In genomic region chr11:1691027-1691877, GRCh38 we compare ENCODE assay signal across 1 cellular context.
TF ChIP-seq lines count a peak whose summit lies in the region.

No MANE protein-coding gene starts in this region.

TF ChIP-seq in HepG2, 621 proteins besides CTCF, POLR2A, EP300 and RAD21 (continued from another document and continues in another):
- TF ChIP-seq TFDP1 (CRISPR knock-in tag; IDR thresholded peaks at IDR 0.05; ENCODE audit: borderline replicate concordance): peak; percentile 88
- TF ChIP-seq PRDM15 (CRISPR knock-in tag; IDR thresholded peaks at IDR 0.05): peak; percentile 74; the same call in 1 of the 2 replicates
- no peak for TF ChIP-seq HOXA7 (CRISPR knock-in tag; IDR thresholded peaks at IDR 0.05)
- no peak for TF ChIP-seq JUNB (CRISPR knock-in tag; IDR thresholded peaks at IDR 0.05; ENCODE audit: borderline replicate concordance)
- TF ChIP-seq ZSCAN21 (CRISPR knock-in tag; IDR thresholded peaks at IDR 0.05; ENCODE audit: borderline replicate concordance): peak; percentile 86
- peak; percentile 98 for TF ChIP-seq ZNF503 (CRISPR knock-in tag; IDR thresholded peaks at IDR 0.05)
- TF ChIP-seq ZNF317 (CRISPR knock-in tag; IDR thresholded peaks at IDR 0.05): peak; percentile 72; the same call in 1 of the 2 replicates
- no peak for TF ChIP-seq ATF7 (IDR thresholded peaks at IDR 0.05)
- peak; percentile 23 for TF ChIP-seq ATF7 (CRISPR knock-in tag; IDR thresholded peaks at IDR 0.05)
- TF ChIP-seq ZNF281 (CRISPR knock-in tag; IDR thresholded peaks at IDR 0.05; ENCODE audit: borderline replicate concordance): peak; percentile 85; the same call in 1 of the 2 replicates
- no peak; the same call in 1 of the 2 replicates for TF ChIP-seq JDP2 (CRISPR knock-in tag; IDR thresholded peaks at IDR 0.05; ENCODE audit: borderline replicate concordance)
- peak; percentile 88 for TF ChIP-seq ZNF792 (CRISPR knock-in tag; IDR thresholded peaks at IDR 0.05)
- TF ChIP-seq ARNT (IDR thresholded peaks at IDR 0.05): no peak
- no peak for TF ChIP-seq FIP1L1 (IDR thresholded peaks at IDR 0.05; ENCODE audit: borderline replicate concordance, insufficient read depth, low read depth, low read length)
- TF ChIP-seq ZNF772 (CRISPR knock-in tag; IDR thresholded peaks at IDR 0.05): no peak; the same call in 1 of the 2 replicates
- no peak for TF ChIP-seq PRPF4 (IDR thresholded peaks at IDR 0.05; ENCODE audit: low read depth, low read length, poor library complexity, severe bottlenecking)
- peak; percentile 98 for TF ChIP-seq HDAC1 (CRISPR knock-in tag; IDR thresholded peaks at IDR 0.05)
- peak; percentile 65; the same call in 1 of the 2 replicates for TF ChIP-seq ZNF773 (CRISPR knock-in tag; IDR thresholded peaks at IDR 0.05; ENCODE audit: borderline replicate concordance)
- no peak for TF ChIP-seq TGIF2 (CRISPR knock-in tag; IDR thresholded peaks at IDR 0.05)
- TF ChIP-seq MLLT10 (CRISPR knock-in tag; IDR thresholded peaks at IDR 0.05): 0 out of 2 replicates have a peak, but pooled peaks have one; percentile 21
- no peak for TF ChIP-seq MAF1 (CRISPR knock-in tag; IDR thresholded peaks at IDR 0.05; ENCODE audit: borderline replicate concordance)
- no peak for TF ChIP-seq CBX2 (IDR thresholded peaks at IDR 0.05; ENCODE audit: low read depth, low read length)
- TF ChIP-seq CBX2 (CRISPR knock-in tag; IDR thresholded peaks at IDR 0.05; ENCODE audit: low read depth): no peak
- no peak; the same call in 1 of the 2 replicates for TF ChIP-seq ISX (CRISPR knock-in tag; conservative IDR thresholded peaks at IDR 0.05)
- no peak for TF ChIP-seq ZMAT5 (CRISPR knock-in tag; IDR thresholded peaks at IDR 0.05; ENCODE audit: borderline replicate concordance, low read depth)
- peak; percentile 71; the same call in 1 of the 2 replicates for TF ChIP-seq HHEX (CRISPR knock-in tag; IDR thresholded peaks at IDR 0.05)
- TF ChIP-seq FOXK1 (CRISPR knock-in tag; IDR thresholded peaks at IDR 0.05; ENCODE audit: borderline replicate concordance, low read depth): peak; percentile 82; the same call in 1 of the 2 replicates
- peak; percentile 96 for TF ChIP-seq MTA1 (CRISPR knock-in tag; IDR thresholded peaks at IDR 0.05; ENCODE audit: borderline replicate concordance)
- TF ChIP-seq SP2 (CRISPR knock-in tag; IDR thresholded peaks at IDR 0.05): no peak
- TF ChIP-seq PAXIP1 (CRISPR knock-in tag; conservative IDR thresholded peaks at IDR 0.05): peak; percentile 91
- no peak for TF ChIP-seq MZF1 (CRISPR knock-in tag; IDR thresholded peaks at IDR 0.05; ENCODE audit: borderline replicate concordance)
- no peak; the same call in 1 of the 2 replicates for TF ChIP-seq ZNF563 (CRISPR knock-in tag; IDR thresholded peaks at IDR 0.05)
- TF ChIP-seq ZNF138 (CRISPR knock-in tag; IDR thresholded peaks at IDR 0.05; ENCODE audit: low read depth): no peak; the same call in 1 of the 2 replicates
- TF ChIP-seq MYPOP (CRISPR knock-in tag; IDR thresholded peaks at IDR 0.05): peak; percentile 80
- no peak for TF ChIP-seq FOXP1 (IDR thresholded peaks at IDR 0.05)
- peak; percentile 88 for TF ChIP-seq FOXP1 (CRISPR knock-in tag; IDR thresholded peaks at IDR 0.05)
- peak; percentile 100 for TF ChIP-seq GATA4 (IDR thresholded peaks at IDR 0.05; ENCODE audit: borderline replicate concordance, low read depth)
- no peak for TF ChIP-seq SRSF4 (IDR thresholded peaks at IDR 0.05; ENCODE audit: low read depth, low read length, poor library complexity, severe bottlenecking)
- TF ChIP-seq SMYD3 (CRISPR knock-in tag; IDR thresholded peaks at IDR 0.05): no peak; the same call in 1 of the 2 replicates
- TF ChIP-seq ZBTB42 (CRISPR knock-in tag; IDR thresholded peaks at IDR 0.05): peak; percentile 76
- TF ChIP-seq ZNF335 (CRISPR knock-in tag; IDR thresholded peaks at IDR 0.05): no peak; the same call in 1 of the 2 replicates
- peak; percentile 98 for TF ChIP-seq PITX1 (CRISPR knock-in tag; IDR thresholded peaks at IDR 0.05)
- TF ChIP-seq PLRG1 (conservative IDR thresholded peaks at IDR 0.05): no peak
- no peak for TF ChIP-seq SNAPC4 (CRISPR knock-in tag; IDR thresholded peaks at IDR 0.05)
- TF ChIP-seq ZNF333 (CRISPR knock-in tag; IDR thresholded peaks at IDR 0.05; ENCODE audit: borderline replicate concordance): no peak
- TF ChIP-seq SMAD9 (CRISPR knock-in tag; IDR thresholded peaks at IDR 0.05): no peak
- TF ChIP-seq ZNF10 (CRISPR knock-in tag; IDR thresholded peaks at IDR 0.05; ENCODE audit: borderline replicate concordance, low read depth): no peak
